In the genomic region with DNA sequence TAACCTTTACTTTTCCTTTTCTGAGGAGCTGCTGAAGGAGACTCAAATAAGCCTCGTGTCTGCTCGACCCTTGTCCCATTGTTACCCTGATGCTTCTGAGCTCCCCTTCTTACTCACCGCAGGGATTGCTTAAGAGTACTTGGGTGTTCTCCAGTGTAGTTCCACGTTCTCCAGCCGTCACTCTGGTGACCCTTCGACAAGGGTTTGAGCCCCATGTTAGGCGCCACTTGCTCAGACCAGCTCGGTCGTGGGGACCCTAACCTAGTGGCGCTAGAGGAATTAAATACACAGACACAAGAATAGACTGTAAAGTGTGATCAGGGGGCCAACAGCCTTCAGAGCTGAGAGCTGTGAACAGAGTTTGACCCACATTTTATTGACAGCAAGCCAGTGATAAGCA, we compare ENCODE assay signal across 2 cellular contexts.
TF ChIP-seq lines count a peak whose summit lies in the region.

No MANE protein-coding gene starts in this region.

TF ChIP-seq in IMR-90, 13 proteins besides CTCF, POLR2A, EP300 and RAD21:
- TF ChIP-seq FOS (IDR thresholded peaks at IDR 0.05; ENCODE audit: low read depth, low read length) (no peak), MXI1 (IDR thresholded peaks at IDR 0.05; ENCODE audit: borderline replicate concordance, low read depth, low read length) (no peak), CHD1 (IDR thresholded peaks at IDR 0.05; ENCODE audit: low read depth, low read length) (no peak), MAZ (IDR thresholded peaks at IDR 0.05; ENCODE audit: borderline replicate concordance, low read depth, low read length) (no peak), RCOR1 (IDR thresholded peaks at IDR 0.05; ENCODE audit: insufficient replicate concordance, low read length) (no peak), RFX5 (IDR thresholded peaks at IDR 0.05; ENCODE audit: low read depth, low read length) (no peak), NFE2L2 (IDR thresholded peaks at IDR 0.05; ENCODE audit: low read depth, low read length) (no peak), CEBPB (IDR thresholded peaks at IDR 0.05; ENCODE audit: low read depth, low read length) (no peak), BHLHE40 (IDR thresholded peaks at IDR 0.05; ENCODE audit: low read depth, low read length) (no peak), SMC3 (IDR thresholded peaks at IDR 0.05; ENCODE audit: low read depth, low read length) (no peak), MAFK (IDR thresholded peaks at IDR 0.05; ENCODE audit: low read depth, low read length) (no peak)
- TF ChIP-seq, protein P1, sequence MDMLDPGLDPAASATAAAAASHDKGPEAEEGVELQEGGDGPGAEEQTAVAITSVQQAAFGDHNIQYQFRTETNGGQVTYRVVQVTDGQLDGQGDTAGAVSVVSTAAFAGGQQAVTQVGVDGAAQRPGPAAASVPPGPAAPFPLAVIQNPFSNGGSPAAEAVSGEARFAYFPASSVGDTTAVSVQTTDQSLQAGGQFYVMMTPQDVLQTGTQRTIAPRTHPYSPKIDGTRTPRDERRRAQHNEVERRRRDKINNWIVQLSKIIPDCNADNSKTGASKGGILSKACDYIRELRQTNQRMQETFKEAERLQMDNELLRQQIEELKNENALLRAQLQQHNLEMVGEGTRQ (IDR thresholded peaks at IDR 0.05; ENCODE audit: low read depth, low read length), result no peak
- TF ChIP-seq, protein P2, sequence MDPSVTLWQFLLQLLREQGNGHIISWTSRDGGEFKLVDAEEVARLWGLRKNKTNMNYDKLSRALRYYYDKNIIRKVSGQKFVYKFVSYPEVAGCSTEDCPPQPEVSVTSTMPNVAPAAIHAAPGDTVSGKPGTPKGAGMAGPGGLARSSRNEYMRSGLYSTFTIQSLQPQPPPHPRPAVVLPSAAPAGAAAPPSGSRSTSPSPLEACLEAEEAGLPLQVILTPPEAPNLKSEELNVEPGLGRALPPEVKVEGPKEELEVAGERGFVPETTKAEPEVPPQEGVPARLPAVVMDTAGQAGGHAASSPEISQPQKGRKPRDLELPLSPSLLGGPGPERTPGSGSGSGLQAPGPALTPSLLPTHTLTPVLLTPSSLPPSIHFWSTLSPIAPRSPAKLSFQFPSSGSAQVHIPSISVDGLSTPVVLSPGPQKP (IDR thresholded peaks at IDR 0.05; ENCODE audit: borderline replicate concordance, low read depth, low read length), result no peak

TF ChIP-seq in GM12891, 5 proteins besides CTCF, POLR2A, EP300 and RAD21:
- no peak for TF ChIP-seq PAX5 (IDR thresholded peaks at IDR 0.05; ENCODE audit: insufficient read depth, low read length, severe bottlenecking)
- no peak for TF ChIP-seq TAF1 (IDR thresholded peaks at IDR 0.05; ENCODE audit: low read depth, low read length)
- no peak for TF ChIP-seq SPI1 (IDR thresholded peaks at IDR 0.05; ENCODE audit: low read depth, low read length)
TF ChIP-seq in GM12891: peak in this region for 0.
